20 cellular contexts compared by ENCODE assay signal in the genomic region with DNA sequence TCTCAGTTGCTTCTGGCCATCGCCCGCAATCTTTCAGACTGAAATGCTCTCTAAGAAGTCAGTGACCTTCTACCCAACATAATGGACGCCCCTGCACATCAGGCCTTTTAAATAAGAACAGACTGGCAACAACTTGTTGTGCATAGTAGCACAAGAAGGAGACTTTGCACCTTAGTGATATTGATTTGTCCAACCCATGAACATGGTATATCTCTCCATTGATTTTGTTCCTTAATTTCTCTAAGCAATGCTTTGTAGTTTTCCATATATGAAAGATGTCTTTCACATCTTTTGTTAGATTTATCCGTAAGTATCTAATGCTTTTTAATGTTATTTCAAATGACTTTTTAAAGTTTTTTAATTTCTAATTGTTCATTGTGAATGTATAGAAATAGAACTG. TPM values are rescaled to one million over a fixed set of nuclear protein-coding genes. Genes with fewer than 3 reads are reported as not detected.
"Had no signal": no experiment of that assay in that cellular context is flagged by ENCODE, and none has a peak within 500 bp of the region (broad histone marks: within the 10 kb centered on the region; RNA-seq: fewer than 3 reads in every experiment).

No MANE protein-coding gene starts in this region.

- DNase-seq: activated CD4-positive, alpha-beta T cell treated with anti-CD3 and anti-CD28 coated beads, Interleukin-2, amount 50 U/mL, for 48 hours; activated naive CD4-positive, alpha-beta T cell treated with Interleukin-2 at 50 U/mL for 16 hours; anterior cingulate cortex; brain microvascular endothelial cell; central memory CD4-positive, alpha-beta T cell; foreskin keratinocyte; hippocampal formation; left colon; occipital lobe; retina; stimulated activated CD4-positive, alpha-beta T cell treated with anti-CD3 and anti-CD28 coated beads, Interleukin-2, amount 100 ng/mL, for 24 hours; transverse colon had no signal

- H3K36me3 Mint-ChIP-seq: mesothelial cell of epicardium had no signal

- H3K9me3 ChIP-seq: suprapubic skin, transverse colon had no signal

- H3K9me3 Mint-ChIP-seq: mesothelial cell of epicardium; stimulated activated naive CD8-positive, alpha-beta T cell treated with anti-CD3 and anti-CD28 coated beads, Interleukin-15, Interleukin-2, amounts not matched to agents 100 ng/mL and 50 ng/mL, for 24 hours had no signal

- H3K36me3 ChIP-seq: brain microvascular endothelial cell, transverse colon had no signal

- FAIRE-seq: colon, islet of Langerhans, TTC549 had no signal

- H3K27ac ChIP-seq: brain microvascular endothelial cell, foreskin keratinocyte, suprapubic skin had no signal

- H3K27me3 Mint-ChIP-seq: stimulated activated naive CD8-positive, alpha-beta T cell treated with anti-CD3 and anti-CD28 coated beads, Interleukin-15, Interleukin-2, amounts not matched to agents 100 ng/mL and 50 ng/mL, for 24 hours had no signal

- ATAC-seq: foreskin keratinocyte, left colon had no signal

- H3K4me3 ChIP-seq: lung, suprapubic skin, transverse colon had no signal

- H3K27ac Mint-ChIP-seq: mesothelial cell of epicardium; stimulated activated naive CD8-positive, alpha-beta T cell treated with anti-CD3 and anti-CD28 coated beads, Interleukin-15, Interleukin-2, amounts not matched to agents 100 ng/mL and 50 ng/mL, for 24 hours had no signal

- H3K4me3 Mint-ChIP-seq: mesothelial cell of epicardium; stimulated activated naive CD8-positive, alpha-beta T cell treated with anti-CD3 and anti-CD28 coated beads, Interleukin-15, Interleukin-2, amounts not matched to agents 100 ng/mL and 50 ng/mL, for 24 hours had no signal

- H3K27me3 ChIP-seq: brain microvascular endothelial cell, suprapubic skin, transverse colon had no signal

RNA-seq across cellular contexts. Expression of a gene that starts 4.3 kb away (rescaled TPM):
- total RNA-seq: mesothelial cell of epicardium, occipital lobe had no signal
- polyA plus RNA-seq: neural cell had no signal
